1 cellular context compared by ENCODE assay signal in genomic region chr4:186749611-186750281, GRCh38.
TF ChIP-seq lines count a peak whose summit lies in the region.

No MANE protein-coding gene starts in this region.

TF ChIP-seq in HepG2, 621 proteins besides CTCF, POLR2A, EP300 and RAD21 (continued from another document and continues in another):
- TF ChIP-seq U2AF2 (IDR thresholded peaks at IDR 0.05; ENCODE audit: low read depth, low read length) (no peak), KAT2B (IDR thresholded peaks at IDR 0.05; ENCODE audit: borderline replicate concordance, low read depth, low read length) (no peak), ZNF674 (CRISPR knock-in tag; IDR thresholded peaks at IDR 0.05; ENCODE audit: low read depth) (no peak), PAX8 (CRISPR knock-in tag; IDR thresholded peaks at IDR 0.05; ENCODE audit: borderline replicate concordance) (no peak), ZNF652 (CRISPR knock-in tag; IDR thresholded peaks at IDR 0.05; ENCODE audit: borderline replicate concordance, low read depth) (no peak), PHF20 (CRISPR knock-in tag; IDR thresholded peaks at IDR 0.05) (no peak), NFKB2 (CRISPR knock-in tag; IDR thresholded peaks at IDR 0.05; ENCODE audit: borderline replicate concordance) (peak; percentile 72; the same call in 1 of the 2 replicates), ZIK1 (CRISPR knock-in tag; IDR thresholded peaks at IDR 0.05; ENCODE audit: borderline replicate concordance, low read depth) (no peak), ARNTL (CRISPR knock-in tag; IDR thresholded peaks at IDR 0.05) (0 out of 2 replicates have a peak, but pooled peaks have one; percentile 16), ZFP1 (CRISPR knock-in tag; IDR thresholded peaks at IDR 0.05) (no peak), MIER3 (CRISPR knock-in tag; IDR thresholded peaks at IDR 0.05; ENCODE audit: borderline replicate concordance) (no peak), POGZ (CRISPR knock-in tag; IDR thresholded peaks at IDR 0.05) (peak; percentile 91), ATF4 (CRISPR knock-in tag; IDR thresholded peaks at IDR 0.05) (no peak), ZGPAT (CRISPR knock-in tag; IDR thresholded peaks at IDR 0.05) (no peak), ZNF260 (CRISPR knock-in tag; IDR thresholded peaks at IDR 0.05; ENCODE audit: borderline replicate concordance, low read depth) (no peak), ZMYM3 (CRISPR knock-in tag; IDR thresholded peaks at IDR 0.05) (no peak), ZNF75D (CRISPR knock-in tag; IDR thresholded peaks at IDR 0.05; ENCODE audit: borderline replicate concordance) (no peak), MEIS2 (CRISPR knock-in tag; IDR thresholded peaks at IDR 0.05) (no peak; the same call in 1 of the 2 replicates), ZBTB14 (CRISPR knock-in tag; IDR thresholded peaks at IDR 0.05) (no peak), YEATS4 (CRISPR knock-in tag; IDR thresholded peaks at IDR 0.05; ENCODE audit: borderline replicate concordance) (peak; percentile 46; the same call in 1 of the 2 replicates), AGO2 (optimal IDR thresholded peaks at IDR 0.05; ENCODE audit: low read depth, low read length) (no peak), KDM4B (CRISPR knock-in tag; IDR thresholded peaks at IDR 0.05) (no peak), DBP (CRISPR knock-in tag; IDR thresholded peaks at IDR 0.05; ENCODE audit: not compliant biosample characterization) (no peak), LBX2 (CRISPR knock-in tag; IDR thresholded peaks at IDR 0.05; ENCODE audit: borderline replicate concordance) (no peak), LRRFIP1 (CRISPR knock-in tag; conservative IDR thresholded peaks at IDR 0.05) (no peak), ZNF282 (IDR thresholded peaks at IDR 0.05; ENCODE audit: partially characterized antibody) (no peak), ZNF687 (CRISPR knock-in tag; IDR thresholded peaks at IDR 0.05) (peak; percentile 96), KLF13 (CRISPR knock-in tag; IDR thresholded peaks at IDR 0.05) (no peak), HDAC1 (CRISPR knock-in tag; IDR thresholded peaks at IDR 0.05) (peak; percentile 35; the same call in 1 of the 2 replicates), BCL3 (CRISPR knock-in tag; IDR thresholded peaks at IDR 0.05) (no peak), BCLAF1 (IDR thresholded peaks at IDR 0.05) (no peak), TBX2 (CRISPR knock-in tag; IDR thresholded peaks at IDR 0.05; ENCODE audit: borderline replicate concordance) (peak; percentile 60), NAIF1 (CRISPR knock-in tag; IDR thresholded peaks at IDR 0.05; ENCODE audit: borderline replicate concordance) (no peak), ZUFSP (CRISPR knock-in tag; IDR thresholded peaks at IDR 0.05; ENCODE audit: borderline replicate concordance) (no peak), ZNF672 (CRISPR knock-in tag; IDR thresholded peaks at IDR 0.05) (no peak), RBM39 (IDR thresholded peaks at IDR 0.05; ENCODE audit: low read depth, low read length, poor library complexity, severe bottlenecking) (no peak), HMG20B (CRISPR knock-in tag; conservative IDR thresholded peaks at IDR 0.05) (no peak), JARID2 (CRISPR knock-in tag; IDR thresholded peaks at IDR 0.05; ENCODE audit: insufficient replicate concordance) (no peak), FUBP1 (CRISPR knock-in tag; IDR thresholded peaks at IDR 0.05; ENCODE audit: borderline replicate concordance) (no peak), EHMT2 (IDR thresholded peaks at IDR 0.05; ENCODE audit: borderline replicate concordance, low read depth, low read length) (no peak), HOXD1 (CRISPR knock-in tag; IDR thresholded peaks at IDR 0.05) (no peak)
